Comparison of ENCODE assay signal across 1 cellular context in the genomic region with DNA sequence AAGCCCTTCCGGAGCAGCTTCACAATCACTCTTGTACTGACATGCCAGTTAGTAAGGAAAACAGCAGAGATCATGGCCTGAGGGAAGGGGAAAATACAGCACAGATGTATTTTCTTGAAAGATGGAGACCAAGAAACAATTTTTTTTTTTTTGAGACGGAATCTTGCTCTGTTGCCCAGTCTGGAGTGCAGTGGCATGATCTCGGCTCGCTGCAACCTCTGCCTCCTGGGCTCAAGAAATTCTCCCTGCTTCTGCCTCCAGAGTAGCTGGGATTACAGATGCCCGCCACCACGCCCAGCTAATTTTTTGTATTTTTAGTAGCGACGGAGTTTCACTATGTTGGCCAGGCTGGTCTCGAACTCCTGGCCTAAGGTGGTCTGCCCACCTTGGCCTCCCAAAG.
TF ChIP-seq lines count a peak whose summit lies in the region.

No MANE protein-coding gene starts in this region.

TF ChIP-seq in HEK293, 187 proteins besides CTCF, POLR2A, EP300 and RAD21:
- TF ChIP-seq, protein P1, sequence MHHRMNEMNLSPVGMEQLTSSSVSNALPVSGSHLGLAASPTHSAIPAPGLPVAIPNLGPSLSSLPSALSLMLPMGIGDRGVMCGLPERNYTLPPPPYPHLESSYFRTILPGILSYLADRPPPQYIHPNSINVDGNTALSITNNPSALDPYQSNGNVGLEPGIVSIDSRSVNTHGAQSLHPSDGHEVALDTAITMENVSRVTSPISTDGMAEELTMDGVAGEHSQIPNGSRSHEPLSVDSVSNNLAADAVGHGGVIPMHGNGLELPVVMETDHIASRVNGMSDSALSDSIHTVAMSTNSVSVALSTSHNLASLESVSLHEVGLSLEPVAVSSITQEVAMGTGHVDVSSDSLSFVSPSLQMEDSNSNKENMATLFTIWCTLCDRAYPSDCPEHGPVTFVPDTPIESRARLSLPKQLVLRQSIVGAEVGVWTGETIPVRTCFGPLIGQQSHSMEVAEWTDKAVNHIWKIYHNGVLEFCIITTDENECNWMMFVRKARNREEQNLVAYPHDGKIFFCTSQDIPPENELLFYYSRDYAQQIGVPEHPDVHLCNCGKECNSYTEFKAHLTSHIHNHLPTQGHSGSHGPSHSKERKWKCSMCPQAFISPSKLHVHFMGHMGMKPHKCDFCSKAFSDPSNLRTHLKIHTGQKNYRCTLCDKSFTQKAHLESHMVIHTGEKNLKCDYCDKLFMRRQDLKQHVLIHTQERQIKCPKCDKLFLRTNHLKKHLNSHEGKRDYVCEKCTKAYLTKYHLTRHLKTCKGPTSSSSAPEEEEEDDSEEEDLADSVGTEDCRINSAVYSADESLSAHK (tag by site-specific recombination; IDR thresholded peaks at IDR 0.05): peak; percentile 58; the same call in 1 of the 2 replicates
- TF ChIP-seq ZNF121 (tag by site-specific recombination; IDR thresholded peaks at IDR 0.05): peak; percentile 45; the same call in 1 of the 2 replicates
TF ChIP-seq in HEK293: peak in this region for 2; not testable (repeated sequence) for 185.
